In genomic region chr10:73307203-73307800, GRCh38 we compare ENCODE assay signal across 9 cellular contexts.
"Had no signal": no experiment of that assay in that cellular context is flagged by ENCODE, and none has a peak within 500 bp of the region (broad histone marks: within the 10 kb centered on the region; RNA-seq: fewer than 3 reads in every experiment).

No MANE protein-coding gene starts in this region.

- H3K4me2 ChIP-seq: GM23338 had no signal

- H2AFZ ChIP-seq: GM23338 had no signal

- H3K4me1 ChIP-seq: HAP-1 had no signal

- H3K4me3 Mint-ChIP-seq: GM23338, HFFc6, IgD-negative memory B cell had no signal

- ATAC-seq: GM23338, HCT116, HepG2 had no signal

- H3K4me1 Mint-ChIP-seq: GM23338, IgD-negative memory B cell had no signal

- H3K27ac Mint-ChIP-seq: GM23338, HFFc6, IgD-negative memory B cell had no signal

- H3K9me3 ChIP-seq: HAP-1 had no signal

- H3K27ac ChIP-seq: HL-60 had no signal

- DNase-seq: H7, HFFc6, KG1 had no signal

- H3K27me3 Mint-ChIP-seq: IgD-negative memory B cell had no signal

- H3K4me3 ChIP-seq: GM23338, HAP-1 had no signal

- H3K36me3 ChIP-seq: HAP-1 had no signal
